ENCODE assay signal across 14 cellular contexts in the genomic region with DNA sequence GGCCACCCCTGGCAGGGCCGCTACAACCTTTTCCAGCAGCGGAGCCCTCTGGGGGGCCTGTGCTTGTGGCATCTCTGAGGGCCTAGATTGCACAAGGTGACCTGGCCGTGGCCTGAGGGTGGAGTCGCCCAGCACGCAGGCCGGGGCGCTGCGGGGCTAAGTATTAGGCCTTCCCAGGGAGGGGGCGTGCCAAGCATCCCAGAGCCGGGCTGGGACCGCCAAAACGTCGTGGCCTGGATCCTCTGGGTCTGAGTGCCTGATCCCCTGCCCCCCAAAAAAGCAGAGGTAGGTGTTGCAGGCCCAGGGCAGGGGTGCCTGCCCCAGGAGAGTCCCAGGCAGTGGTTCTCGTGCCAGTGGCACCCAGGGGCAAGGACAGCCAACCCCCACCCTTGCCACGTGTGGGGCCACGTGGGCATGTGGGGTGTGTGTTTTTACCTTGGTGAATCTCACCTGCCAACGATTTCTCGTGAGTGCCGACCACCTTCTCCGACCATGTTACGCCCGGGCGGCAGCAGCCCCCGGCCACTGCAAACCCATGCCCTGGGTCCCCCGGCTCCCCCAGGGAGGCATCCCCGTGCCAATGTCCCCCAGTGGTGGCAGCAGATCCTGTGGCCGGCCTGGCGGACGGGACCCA.
"Had no signal": no experiment of that assay in that cellular context is flagged by ENCODE, and none has a peak within 500 bp of the region (broad histone marks: within the 10 kb centered on the region; RNA-seq: fewer than 3 reads in every experiment).

No MANE protein-coding gene starts in this region.

- H3K9me3 ChIP-seq: gastroesophageal sphincter, stomach, thyroid gland had no signal

- H3K27me3 ChIP-seq: gastroesophageal sphincter, stomach, thyroid gland had no signal

- DNase-seq: activated CD4-positive, alpha-beta T cell treated with anti-CD3 and anti-CD28 coated beads for 48 hours; activated naive CD4-positive, alpha-beta T cell treated with anti-CD3 and anti-CD28 coated beads for 36 hours; central memory CD4-positive, alpha-beta T cell; effector memory CD4-positive, alpha-beta T cell; naive thymus-derived CD8-positive, alpha-beta T cell; small intestine; stomach; T-cell had no signal

- H3K4me1 ChIP-seq: gastroesophageal sphincter, thyroid gland had no signal

- ATAC-seq: activated T-helper 17 cell treated with anti-CD3 and anti-CD28 coated beads, Interleukin-2, amount 50 U/mL, for 72 hours; gastroesophageal sphincter; naive thymus-derived CD8-positive, alpha-beta T cell; T-cell; WTC11 had no signal

- H3K4me3 ChIP-seq: gastroesophageal sphincter, lung, stomach, thyroid gland had no signal

- H3K27ac ChIP-seq: epithelial cell of prostate, gastroesophageal sphincter, stomach, thyroid gland had no signal
